Comparison of ENCODE assay signal across 8 cellular contexts in the genomic region with DNA sequence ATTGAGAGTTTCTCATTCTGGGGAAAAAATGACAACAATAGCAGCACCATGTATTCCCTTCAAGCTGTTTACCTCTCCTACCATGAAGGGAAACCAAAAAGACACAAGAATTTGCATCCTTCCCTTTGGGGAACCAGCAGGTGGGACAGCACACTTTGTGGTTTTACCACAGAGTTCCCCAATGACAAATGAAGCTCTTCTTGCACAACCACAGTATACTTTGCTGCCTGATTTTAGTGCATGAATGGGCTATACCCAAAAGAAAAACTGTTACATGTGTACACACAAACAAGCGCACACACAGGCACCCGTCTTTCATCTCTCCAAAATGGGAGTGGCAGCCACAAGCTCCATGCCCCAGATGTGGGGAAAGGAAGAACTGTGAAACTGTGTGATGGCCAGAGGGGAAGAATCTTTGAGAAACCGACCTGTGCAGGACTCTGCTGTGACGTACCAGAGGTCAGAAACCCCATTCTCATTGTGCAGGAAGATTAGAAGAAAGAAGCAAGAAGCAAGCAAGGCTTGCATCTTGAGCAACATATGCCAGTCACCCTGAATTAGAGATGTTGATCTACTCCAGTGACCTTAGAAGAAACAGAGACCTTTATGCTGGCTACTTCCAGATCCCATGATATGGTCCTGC. TPM values are rescaled to one million over a fixed set of nuclear protein-coding genes. Genes with fewer than 3 reads are reported as not detected.
A peak's percentile ranks its signal among the peaks of the same experiment; 100 is the strongest.
DNase-seq lines count a peak whose midpoint lies in the region; ATAC-seq and TF ChIP-seq lines count a peak whose summit lies in the region.

No MANE protein-coding gene starts in this region.

- no peaks in the 10 kb centered on the region for H3K36me3 Mint-ChIP-seq in WTC11

- H3K9me3 Mint-ChIP-seq in WTC11, result 0 out of 2 replicates have a peak, but pooled peaks cover 6% of the 10 kb centered on the region

- no peak overlapping the region for H3K4me3 Mint-ChIP-seq in WTC11

- peak; percentile 56 for DNase-seq in SW480 (ENCODE audit: low spot score)
- DNase-seq in stimulated activated CD4-positive, alpha-beta T cell treated with anti-CD3 and anti-CD28 coated beads, Interleukin-4, amount 100 ng/mL, for 24 hours, result peak; percentile 60
- no peak for DNase-seq in WTC11 (ENCODE audit: low spot score)
- DNase-seq in NCI-H2171 (lab: John Stamatoyannopoulos, UW), result no peak
- DNase-seq in midbrain (lab: John Stamatoyannopoulos, UW), result no peak
- DNase-seq in mucosa of gallbladder (ENCODE audit: low spot score), result no peak

- H3K27me3 Mint-ChIP-seq in WTC11 (ENCODE audit: low read depth), result peaks cover 6% of the 10 kb centered on the region; the same call in 1 of the 2 replicates

- ATAC-seq in GM19351 (IDR thresholded peaks at IDR 0.05; ENCODE audit: unreplicated experiment) (peak; percentile 62), HG03045 (IDR thresholded peaks at IDR 0.05; ENCODE audit: unreplicated experiment) (peak; percentile 78), WTC11 (no peak)

- no peaks in the 10 kb centered on the region for H3K4me1 Mint-ChIP-seq in WTC11

- TF ChIP-seq CTCF in WTC11 (IDR thresholded peaks at IDR 0.05), result no peak

- CTCF ChIA-PET in WTC11 (lab: Charles Lee), result interaction anchor here (1.6 kb wide), 1 partner anchor 95 kb away, joined by 5 read pairs; no protein-coding TSS in a partner anchor

- no peak overlapping the region for H3K27ac Mint-ChIP-seq in WTC11

- POLR2A ChIA-PET in WTC11 (lab: Charles Lee), result no interaction called here

TF ChIP-seq in WTC11, 78 proteins besides CTCF, POLR2A, EP300 and RAD21:
- TF ChIP-seq HMGXB4 (CRISPR knock-in tag; IDR thresholded peaks at IDR 0.05) (no peak), FOXP1 (CRISPR knock-in tag; IDR thresholded peaks at IDR 0.05; ENCODE audit: borderline replicate concordance) (no peak), NFATC4 (CRISPR knock-in tag; IDR thresholded peaks at IDR 0.05) (no peak)

RNA-seq across cellular contexts. Expression of gene MAML3, which starts 2.7 kb away (rescaled TPM):
- total RNA-seq in WTC11 (2021), result 7.4 to 8.7 TPM (median 7.9 TPM) in 3 replicates
- 13.9 TPM for total RNA-seq in mucosa of gallbladder

Comparison
In these comparisons a context has a peak if more than half of its experiments do, and no peak if none do; other contexts are left out.
1. DNase-seq: peak in SW480 (single experiment) and stimulated activated CD4-positive, alpha-beta T cell treated with anti-CD3 and anti-CD28 coated beads, Interleukin-4, amount 100 ng/mL, for 24 hours (single experiment); none in WTC11 (single experiment), NCI-H2171 (single experiment), midbrain (single experiment) and mucosa of gallbladder (single experiment).